Comparison of ENCODE assay signal across 8 cellular contexts in genomic region chrX:38327007-38327774, GRCh38. TPM values are rescaled to one million over a fixed set of nuclear protein-coding genes. Genes with fewer than 3 reads are reported as not detected.
A peak's percentile ranks its signal among the peaks of the same experiment; 100 is the strongest.
DNase-seq lines count a peak whose midpoint lies in the region; ATAC-seq, FAIRE-seq and TF ChIP-seq lines count a peak whose summit lies in the region.

A gene with protein sequence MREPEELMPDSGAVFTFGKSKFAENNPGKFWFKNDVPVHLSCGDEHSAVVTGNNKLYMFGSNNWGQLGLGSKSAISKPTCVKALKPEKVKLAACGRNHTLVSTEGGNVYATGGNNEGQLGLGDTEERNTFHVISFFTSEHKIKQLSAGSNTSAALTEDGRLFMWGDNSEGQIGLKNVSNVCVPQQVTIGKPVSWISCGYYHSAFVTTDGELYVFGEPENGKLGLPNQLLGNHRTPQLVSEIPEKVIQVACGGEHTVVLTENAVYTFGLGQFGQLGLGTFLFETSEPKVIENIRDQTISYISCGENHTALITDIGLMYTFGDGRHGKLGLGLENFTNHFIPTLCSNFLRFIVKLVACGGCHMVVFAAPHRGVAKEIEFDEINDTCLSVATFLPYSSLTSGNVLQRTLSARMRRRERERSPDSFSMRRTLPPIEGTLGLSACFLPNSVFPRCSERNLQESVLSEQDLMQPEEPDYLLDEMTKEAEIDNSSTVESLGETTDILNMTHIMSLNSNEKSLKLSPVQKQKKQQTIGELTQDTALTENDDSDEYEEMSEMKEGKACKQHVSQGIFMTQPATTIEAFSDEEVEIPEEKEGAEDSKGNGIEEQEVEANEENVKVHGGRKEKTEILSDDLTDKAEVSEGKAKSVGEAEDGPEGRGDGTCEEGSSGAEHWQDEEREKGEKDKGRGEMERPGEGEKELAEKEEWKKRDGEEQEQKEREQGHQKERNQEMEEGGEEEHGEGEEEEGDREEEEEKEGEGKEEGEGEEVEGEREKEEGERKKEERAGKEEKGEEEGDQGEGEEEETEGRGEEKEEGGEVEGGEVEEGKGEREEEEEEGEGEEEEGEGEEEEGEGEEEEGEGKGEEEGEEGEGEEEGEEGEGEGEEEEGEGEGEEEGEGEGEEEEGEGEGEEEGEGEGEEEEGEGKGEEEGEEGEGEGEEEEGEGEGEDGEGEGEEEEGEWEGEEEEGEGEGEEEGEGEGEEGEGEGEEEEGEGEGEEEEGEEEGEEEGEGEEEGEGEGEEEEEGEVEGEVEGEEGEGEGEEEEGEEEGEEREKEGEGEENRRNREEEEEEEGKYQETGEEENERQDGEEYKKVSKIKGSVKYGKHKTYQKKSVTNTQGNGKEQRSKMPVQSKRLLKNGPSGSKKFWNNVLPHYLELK (minus strand): TSS chrX:38327509. CDS start chrX:38327367, 142 bp downstream.

- no peaks in the 10 kb centered on the region for H3K4me1 ChIP-seq in colonic mucosa

- peak; percentile 86 for TF ChIP-seq CTCF in BJ (IDR thresholded peaks at IDR 0.05; ENCODE audit: insufficient read depth, low read depth, low read length)
- TF ChIP-seq CTCF in colonic mucosa (IDR thresholded peaks at IDR 0.05): peak; percentile 60

- no peaks in the 10 kb centered on the region for H3K36me3 ChIP-seq in BJ (ENCODE audit: control insufficient read depth, insufficient read depth, low read length)
- no peaks in the 10 kb centered on the region for H3K36me3 ChIP-seq in colonic mucosa

- peak; percentile 92 for FAIRE-seq in GM19239 (lab: Jason Lieb, UNC)

- intact Hi-C loops in colonic mucosa (cut with DNase I): no loop called here
- intact Hi-C loops in left colon (cut with DNase I, micrococcal nuclease): no loop called here

- H3K4me3 ChIP-seq in BJ (ENCODE audit: low read depth, low read length) (peak within 1 kb of the TSS; percentile 80), colonic mucosa (peak within 1 kb of the TSS; percentile 60)

- H3K27ac ChIP-seq in colonic mucosa: peak within 1 kb of the TSS; percentile 73

- POLR2A ChIA-PET in BJ (lab: Charles Lee): interaction anchor here (0.7 kb wide), 1 partner anchor 93 kb away, joined by 4 read pairs; no protein-coding TSS in a partner anchor

- peak; percentile 45 for DNase-seq in BJ (ENCODE audit: low read depth)
- peak; percentile 64 for DNase-seq in GM19239 (ENCODE audit: insufficient read length, low spot score)
- DNase-seq in NCI-H510A (lab: John Stamatoyannopoulos, UW): peak; percentile 80
- peak; percentile 88 for DNase-seq in activated CD4-positive, alpha-beta T cell treated with anti-CD3 and anti-CD28 coated beads for 4 hours
- DNase-seq in colonic mucosa: peak; percentile 94
- DNase-seq in left colon: peak; percentile 94
- peak; percentile 76 to 84 for DNase-seq in stimulated activated CD4-positive, alpha-beta T cell treated with anti-CD3 and anti-CD28 coated beads, Interleukin-1b, Interleukin-23, amount 100 ng/mL, for 4 hours (ENCODE audit: low read depth in 2 of 2)

- H3K27me3 ChIP-seq in BJ (ENCODE audit: control insufficient read depth, insufficient read depth, low read length): no peaks in the 10 kb centered on the region
- H3K27me3 ChIP-seq in colonic mucosa: no peaks in the 10 kb centered on the region

- H3K9me3 ChIP-seq in colonic mucosa: no peaks in the 10 kb centered on the region

- ATAC-seq in HG03442 (IDR thresholded peaks at IDR 0.05; ENCODE audit: unreplicated experiment) (peak; percentile 94), left colon (peak; percentile 95)

- H3K9ac ChIP-seq in colonic mucosa (ENCODE audit: low read depth in 2 of 2, low read length in 2 of 2): peak within 1 kb of the TSS; percentile 38 to 51

- CTCF ChIA-PET in BJ (lab: Yijun Ruan, JAX): interaction anchor here (0.6 to 2.6 kb wide), 26 partner anchors 9 to 416 kb away, joined by 3 to 17 read pairs (median 4); no protein-coding TSS in a partner anchor

RNA-seq across cellular contexts. Expression of the gene that starts here (rescaled TPM):
- polyA plus RNA-seq in BJ (2011; rRNA removed): 0.93 and 1.8 TPM in 2 replicates
- 0.81 and 1.5 TPM in 2 replicates for polyA minus RNA-seq in BJ (2011; rRNA and poly(A)+ RNA removed)
- total RNA-seq in colonic mucosa (1 to 10 TPM; 8.3 to 9.8 TPM), left colon (10 to 100 TPM in 1 of 2 donors, 1 to 10 TPM in 1; 7.8 to 14.1 TPM)

Comparison
In these comparisons a context has a peak if more than half of its experiments do, and no peak if none do; other contexts are left out.
1. Peak in every context shown above with its lines: DNase-seq, ATAC-seq, H3K4me3 ChIP-seq and H3K27ac ChIP-seq.